ENCODE assay signal across 1 cellular context in the genomic region with DNA sequence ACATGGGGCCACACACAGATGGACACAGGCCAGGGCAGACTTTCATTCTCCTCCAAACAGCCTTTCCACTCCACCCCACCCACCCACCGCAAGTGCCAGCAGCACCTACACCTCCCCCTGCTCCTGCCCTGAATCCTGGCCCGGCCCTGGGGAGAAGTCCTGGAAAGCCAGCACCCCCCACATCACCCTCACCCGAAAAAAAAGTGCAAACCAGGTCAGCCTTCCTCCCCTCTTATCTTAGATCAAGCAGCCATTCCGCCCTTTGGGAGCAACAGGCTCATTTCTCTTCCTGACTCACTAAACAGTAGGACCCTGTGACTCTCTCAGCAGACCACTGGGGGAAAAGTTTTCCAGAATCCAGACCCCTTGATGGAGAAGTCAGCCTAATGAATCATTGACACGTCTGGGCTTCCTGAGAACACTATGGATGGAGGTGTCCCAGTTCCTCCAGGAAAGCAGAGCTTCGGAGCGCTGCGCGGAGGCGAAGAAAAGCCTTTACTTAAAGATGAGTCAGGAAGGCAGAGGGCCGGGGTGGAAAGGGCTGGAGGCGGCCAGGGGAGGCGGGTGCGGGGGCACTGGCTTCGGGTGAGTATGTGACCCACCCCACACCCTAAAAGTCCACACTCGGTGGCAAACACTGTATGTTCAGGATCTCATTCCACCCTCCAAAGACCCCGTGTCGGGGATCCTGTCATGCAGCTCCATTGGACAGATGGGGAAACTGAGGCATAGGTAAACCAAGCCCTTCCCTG.
TF ChIP-seq lines count a peak whose summit lies in the region.

No MANE protein-coding gene starts in this region.

TF ChIP-seq in SK-N-SH treated with all-trans-retinoic acid at 6 μM for 48 hours, 23 proteins besides CTCF, POLR2A, EP300 and RAD21 (continued from another document):
- TF ChIP-seq, protein P1, sequence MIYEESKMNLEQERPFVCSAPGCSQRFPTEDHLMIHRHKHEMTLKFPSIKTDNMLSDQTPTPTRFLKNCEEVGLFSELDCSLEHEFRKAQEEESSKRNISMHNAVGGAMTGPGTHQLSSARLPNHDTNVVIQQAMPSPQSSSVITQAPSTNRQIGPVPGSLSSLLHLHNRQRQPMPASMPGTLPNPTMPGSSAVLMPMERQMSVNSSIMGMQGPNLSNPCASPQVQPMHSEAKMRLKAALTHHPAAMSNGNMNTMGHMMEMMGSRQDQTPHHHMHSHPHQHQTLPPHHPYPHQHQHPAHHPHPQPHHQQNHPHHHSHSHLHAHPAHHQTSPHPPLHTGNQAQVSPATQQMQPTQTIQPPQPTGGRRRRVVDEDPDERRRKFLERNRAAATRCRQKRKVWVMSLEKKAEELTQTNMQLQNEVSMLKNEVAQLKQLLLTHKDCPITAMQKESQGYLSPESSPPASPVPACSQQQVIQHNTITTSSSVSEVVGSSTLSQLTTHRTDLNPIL (CRISPR knock-in tag; IDR thresholded peaks at IDR 0.05; ENCODE audit: low read depth): no peak
- TF ChIP-seq ZNF8 (CRISPR knock-in tag; IDR thresholded peaks at IDR 0.05) (no peak), ARNTL (CRISPR knock-in tag; IDR thresholded peaks at IDR 0.05; ENCODE audit: borderline replicate concordance, low read depth) (no peak), PPARA (CRISPR knock-in tag; IDR thresholded peaks at IDR 0.05; ENCODE audit: borderline replicate concordance) (no peak), ZC3H10 (CRISPR knock-in tag; IDR thresholded peaks at IDR 0.05) (no peak), GLIS3 (CRISPR knock-in tag; IDR thresholded peaks at IDR 0.05) (no peak)
- TF ChIP-seq, protein P2, sequence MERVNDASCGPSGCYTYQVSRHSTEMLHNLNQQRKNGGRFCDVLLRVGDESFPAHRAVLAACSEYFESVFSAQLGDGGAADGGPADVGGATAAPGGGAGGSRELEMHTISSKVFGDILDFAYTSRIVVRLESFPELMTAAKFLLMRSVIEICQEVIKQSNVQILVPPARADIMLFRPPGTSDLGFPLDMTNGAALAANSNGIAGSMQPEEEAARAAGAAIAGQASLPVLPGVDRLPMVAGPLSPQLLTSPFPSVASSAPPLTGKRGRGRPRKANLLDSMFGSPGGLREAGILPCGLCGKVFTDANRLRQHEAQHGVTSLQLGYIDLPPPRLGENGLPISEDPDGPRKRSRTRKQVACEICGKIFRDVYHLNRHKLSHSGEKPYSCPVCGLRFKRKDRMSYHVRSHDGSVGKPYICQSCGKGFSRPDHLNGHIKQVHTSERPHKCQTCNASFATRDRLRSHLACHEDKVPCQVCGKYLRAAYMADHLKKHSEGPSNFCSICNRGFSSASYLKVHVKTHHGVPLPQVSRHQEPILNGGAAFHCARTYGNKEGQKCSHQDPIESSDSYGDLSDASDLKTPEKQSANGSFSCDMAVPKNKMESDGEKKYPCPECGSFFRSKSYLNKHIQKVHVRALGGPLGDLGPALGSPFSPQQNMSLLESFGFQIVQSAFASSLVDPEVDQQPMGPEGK (CRISPR knock-in tag; IDR thresholded peaks at IDR 0.05; ENCODE audit: borderline replicate concordance): no peak
